In the genomic region with DNA sequence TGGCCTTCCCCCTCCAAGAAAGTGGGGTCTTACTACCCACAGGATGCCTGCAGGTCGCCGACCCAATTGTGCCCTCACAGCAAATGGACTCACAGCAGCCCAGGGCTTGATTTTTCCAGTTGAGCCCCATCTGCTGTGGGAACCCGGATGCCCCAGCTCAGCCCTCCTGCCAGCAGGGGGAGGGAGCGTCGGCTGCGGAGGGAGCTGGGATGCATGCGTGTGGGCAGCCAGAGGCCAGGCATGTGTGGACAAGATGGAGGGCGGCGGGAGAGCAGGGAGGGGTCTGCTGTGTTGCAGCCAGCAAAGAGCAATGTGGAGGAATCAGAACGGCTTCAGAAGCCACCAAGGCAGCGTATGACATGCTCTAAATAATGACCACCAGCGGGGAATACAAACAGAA, we compare ENCODE assay signal across 1 cellular context.
A peak's percentile ranks its signal among the peaks of the same experiment; 100 is the strongest.
TF ChIP-seq lines count a peak whose summit lies in the region.

No MANE protein-coding gene starts in this region.

TF ChIP-seq in HEK293, 187 proteins besides CTCF, POLR2A, EP300 and RAD21 (continued from another document):
- TF ChIP-seq, protein P1, sequence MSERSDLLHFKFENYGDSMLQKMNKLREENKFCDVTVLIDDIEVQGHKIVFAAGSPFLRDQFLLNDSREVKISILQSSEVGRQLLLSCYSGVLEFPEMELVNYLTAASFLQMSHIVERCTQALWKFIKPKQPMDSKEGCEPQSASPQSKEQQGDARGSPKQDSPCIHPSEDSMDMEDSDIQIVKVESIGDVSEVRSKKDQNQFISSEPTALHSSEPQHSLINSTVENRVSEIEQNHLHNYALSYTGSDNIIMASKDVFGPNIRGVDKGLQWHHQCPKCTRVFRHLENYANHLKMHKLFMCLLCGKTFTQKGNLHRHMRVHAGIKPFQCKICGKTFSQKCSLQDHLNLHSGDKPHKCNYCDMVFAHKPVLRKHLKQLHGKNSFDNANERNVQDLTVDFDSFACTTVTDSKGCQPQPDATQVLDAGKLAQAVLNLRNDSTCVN (tag by site-specific recombination; optimal IDR thresholded peaks at IDR 0.05): no peak
- TF ChIP-seq HOXD13 (CRISPR knock-in tag; IDR thresholded peaks at IDR 0.05; ENCODE audit: borderline replicate concordance) (no peak), ZNF341 (tag by site-specific recombination; IDR thresholded peaks at IDR 0.05; ENCODE audit: low read depth) (no peak), ZIC2 (tag by site-specific recombination; IDR thresholded peaks at IDR 0.05) (peak; percentile 33; the same call in 1 of the 2 replicates)
